28 cellular contexts compared by ENCODE assay signal in the genomic region with DNA sequence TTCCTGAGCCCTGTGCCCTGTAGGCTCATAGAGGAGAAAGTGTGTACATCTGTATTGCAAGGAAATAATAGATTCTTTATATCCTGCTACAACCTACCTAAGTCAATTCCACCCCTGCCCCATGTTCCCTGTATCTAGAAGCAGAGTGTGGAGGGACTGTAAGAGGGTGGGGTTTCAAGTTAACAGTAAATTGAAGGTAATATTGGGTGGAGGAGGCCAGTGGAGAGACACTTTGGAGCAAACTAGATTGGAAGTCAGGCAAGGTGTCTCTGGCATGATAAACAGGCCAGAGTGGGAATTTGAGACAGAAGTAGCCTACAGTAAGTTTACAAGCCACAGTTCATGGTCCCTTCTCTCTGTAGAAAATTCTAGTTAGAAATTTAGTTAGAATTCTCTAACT. TPM values are rescaled to one million over a fixed set of nuclear protein-coding genes. Genes with fewer than 3 reads are reported as not detected.
"Had no signal": no experiment of that assay in that cellular context is flagged by ENCODE, and none has a peak within 500 bp of the region (broad histone marks: within the 10 kb centered on the region; RNA-seq: fewer than 3 reads in every experiment).

No MANE protein-coding gene starts in this region.

- H3K4me2 ChIP-seq: smooth muscle cell had no signal

- H3K27ac ChIP-seq: left ventricle myocardium inferior, ovary, right atrium auricular region, right lobe of liver, tibial nerve, uterus had no signal

- H3K36me3 ChIP-seq: left ventricle myocardium inferior, ovary, right atrium auricular region, right lobe of liver, tibial nerve, uterus had no signal

- H3K4me3 Mint-ChIP-seq: mesothelial cell of epicardium; natural killer cell; nephron progenitor cell; stimulated activated memory B cell treated with anti-CD40 and anti-IgM and Interleukin-4, amounts not matched to agents 10 μg/mL and 1 μg/mL and 100 μg/mL, for 72 hours; stimulated activated naive CD8-positive, alpha-beta T cell treated with anti-CD3 and anti-CD28 coated beads, Interleukin-15, amount 100 ng/mL, for 72 hours; type B pancreatic cell had no signal

- FAIRE-seq: kidney had no signal

- H3K4me1 Mint-ChIP-seq: mesothelial cell of epicardium, nephron progenitor cell had no signal

- H3K4me1 ChIP-seq: left ventricle myocardium inferior, right atrium auricular region, right lobe of liver, tibial nerve, uterus had no signal

- ATAC-seq: left colon; natural killer cell; right lobe of liver; stimulated activated memory B cell treated with anti-CD40 and anti-IgM and Interleukin-4, amounts not matched to agents 10 μg/mL and 1 μg/mL and 100 μg/mL, for 72 hours; stimulated activated naive CD8-positive, alpha-beta T cell treated with anti-CD3 and anti-CD28 coated beads, Interleukin-15, amount 100 ng/mL, for 72 hours had no signal

- H3K27me3 Mint-ChIP-seq: stimulated activated naive CD8-positive, alpha-beta T cell treated with anti-CD3 and anti-CD28 coated beads, Interleukin-15, amount 100 ng/mL, for 72 hours had no signal

- H3K9me3 Mint-ChIP-seq: mesothelial cell of epicardium; natural killer cell; nephron progenitor cell; stimulated activated memory B cell treated with anti-CD40 and anti-IgM and Interleukin-4, amounts not matched to agents 10 μg/mL and 1 μg/mL and 100 μg/mL, for 72 hours; stimulated activated naive CD8-positive, alpha-beta T cell treated with anti-CD3 and anti-CD28 coated beads, Interleukin-15, amount 100 ng/mL, for 72 hours; type B pancreatic cell had no signal

- DNase-seq: kidney; left colon; left ventricle myocardium inferior; mesendoderm; naive B cell; natural killer cell; nephron progenitor cell; ovary; right lobe of liver; stimulated activated CD4-positive, alpha-beta T cell treated with anti-CD3 and anti-CD28 coated beads, Interleukin-1b, Interleukin-23, amount 100 ng/mL, for 48 hours; stimulated activated CD4-positive, alpha-beta T cell treated with anti-CD3 and anti-CD28 coated beads, Interleukin-2, amount 100 ng/mL, for 48 hours; stimulated activated CD4-positive, alpha-beta T cell treated with anti-CD3 and anti-CD28 coated beads, Interleukin-4, amount 100 ng/mL, for 4 hours; stimulated activated CD8-positive, alpha-beta memory T cell treated with anti-CD3 and anti-CD28 coated beads, Interleukin-4, amount 100 ng/mL, for 48 hours; stimulated activated naive CD4-positive, alpha-beta T cell treated with Interleukin-2 at 50 U/mL for 16 hours; stimulated activated naive CD8-positive, alpha-beta T cell treated with anti-CD3 and anti-CD28 coated beads, Interleukin-15, amount 100 ng/mL, for 72 hours; substantia nigra; uterus had no signal

- H3K27me3 ChIP-seq: ovary, right atrium auricular region, right lobe of liver had no signal

- H3K4me3 ChIP-seq: left ventricle myocardium inferior, lung, ovary, right atrium auricular region, right lobe of liver, smooth muscle cell, tibial nerve, uterus had no signal

- H3K27ac Mint-ChIP-seq: mesothelial cell of epicardium; naive B cell; natural killer cell; nephron progenitor cell; progenitor cell of endocrine pancreas; stimulated activated memory B cell treated with anti-CD40 and anti-IgM and Interleukin-4, amounts not matched to agents 10 μg/mL and 1 μg/mL and 100 μg/mL, for 72 hours; stimulated activated naive CD8-positive, alpha-beta T cell treated with anti-CD3 and anti-CD28 coated beads, Interleukin-15, amount 100 ng/mL, for 72 hours; type B pancreatic cell had no signal

- H3K9me3 ChIP-seq: left ventricle myocardium inferior, ovary, right atrium auricular region, right lobe of liver, tibial nerve, uterus had no signal

- H3K36me3 Mint-ChIP-seq: mesothelial cell of epicardium; naive B cell; natural killer cell; stimulated activated memory B cell treated with anti-CD40 and anti-IgM and Interleukin-4, amounts not matched to agents 10 μg/mL and 1 μg/mL and 100 μg/mL, for 72 hours; type B pancreatic cell had no signal

RNA-seq across cellular contexts. Expression of a gene that starts 2.3 kb away (rescaled TPM):
- total RNA-seq: left colon, mesothelial cell of epicardium, progenitor cell of endocrine pancreas, pulmonary artery endothelial cell, renal cortical epithelial cell, smooth muscle cell, tibial nerve, ureter had no signal
- polyA plus RNA-seq: ovary, smooth muscle cell had no signal
